12 cellular contexts compared by ENCODE assay signal in the genomic region with DNA sequence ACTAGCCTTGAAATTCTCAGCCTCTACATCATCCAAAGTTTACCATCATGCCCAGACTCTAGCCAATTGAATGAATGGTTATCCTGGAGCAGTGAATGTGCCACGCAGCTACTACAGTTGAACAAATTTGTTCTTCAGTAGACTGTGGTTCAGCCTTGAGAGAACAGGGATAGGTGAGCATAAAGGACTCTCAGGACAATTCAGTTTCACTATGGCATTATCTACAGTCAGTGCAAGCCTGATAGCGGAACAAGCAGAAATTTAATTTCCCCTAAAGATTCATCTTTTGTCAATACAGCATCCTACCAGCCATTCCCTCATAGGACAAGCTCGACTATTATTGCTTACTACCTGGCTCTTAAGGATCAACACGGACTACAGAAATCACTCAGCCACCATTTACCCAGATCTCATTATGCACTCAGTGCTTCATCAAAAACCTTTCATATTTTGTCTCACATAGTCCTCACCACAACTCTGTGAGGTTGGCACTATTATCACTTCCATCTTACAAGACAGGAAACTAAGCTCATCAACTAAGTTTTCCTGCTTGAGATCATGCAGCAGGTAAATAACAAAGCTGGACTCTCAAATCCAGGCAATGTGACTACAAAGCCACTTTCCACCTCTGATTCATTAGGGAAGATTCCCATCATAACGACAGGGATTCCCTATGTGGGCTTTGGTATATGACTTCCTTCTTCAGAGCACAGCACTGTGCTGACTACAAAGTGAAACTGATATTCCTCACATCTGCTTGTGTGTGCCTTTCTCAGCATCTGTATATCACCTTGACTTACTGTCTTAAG.
DNase-seq lines count a peak whose midpoint lies in the region; ATAC-seq and TF ChIP-seq lines count a peak whose summit lies in the region.
"Had no signal": no experiment of that assay in that cellular context is flagged by ENCODE, and none has a peak within 500 bp of the region (broad histone marks: within the 10 kb centered on the region; RNA-seq: fewer than 3 reads in every experiment).

No MANE protein-coding gene starts in this region.

- H3K4me3 Mint-ChIP-seq in type B pancreatic cell: no peak overlapping the region

- H2BK12ac ChIP-seq in neuronal stem cell (ENCODE audit: low read length): no peak overlapping the region

- no peak overlapping the region for H3K23ac ChIP-seq in neuronal stem cell (ENCODE audit: low read depth, low read length, poor library complexity)

- no peaks in the 10 kb centered on the region for H3K36me3 ChIP-seq in neuronal stem cell (replicated peaks in 1 of 2; ENCODE audit: control insufficient read depth in 2 of 2, insufficient read depth in 2 of 2, low read length in 2 of 2)

- H3K4me1 Mint-ChIP-seq in type B pancreatic cell (ENCODE audit: unreplicated experiment): no peaks in the 10 kb centered on the region

- no peak overlapping the region for H3K18ac ChIP-seq in neuronal stem cell (ENCODE audit: low read length)

- no peaks in the 10 kb centered on the region for H3K27me3 ChIP-seq in neuronal stem cell (ENCODE audit: control insufficient read depth in 3 of 3, insufficient read depth in 3 of 3, low read depth in 1 of 3, low read length in 3 of 3)

- no CpG with 5 or more reads among the region's 5 CpGs for WGBS in neuronal stem cell (ENCODE audit: extremely low coverage in 2 of 2, insufficient read length in 2 of 2, insufficient replicate concordance in 1 of 2), 2 donors

- H3K4me1 ChIP-seq in neuronal stem cell (ENCODE audit: control insufficient read depth in 2 of 2, insufficient read depth in 1 of 2, low read depth in 1 of 2, low read length in 2 of 2): no peaks in the 10 kb centered on the region
- H3K4me1 ChIP-seq: A549 had no signal

- H4K8ac ChIP-seq in neuronal stem cell (ENCODE audit: low read depth, low read length): no peak overlapping the region

- no peak overlapping the region for H2BK120ac ChIP-seq in neuronal stem cell (ENCODE audit: low read depth, low read length)

- H4K91ac ChIP-seq in neuronal stem cell (ENCODE audit: low read depth, low read length, poor library complexity): no peak overlapping the region

- no peak overlapping the region for H3K27ac Mint-ChIP-seq in type B pancreatic cell

- H3K27me3 Mint-ChIP-seq in type B pancreatic cell: peaks cover 19% of the 10 kb centered on the region

- no peak overlapping the region for H3K4me2 ChIP-seq in neuronal stem cell (ENCODE audit: insufficient read depth, low read length, poor library complexity, severe bottlenecking)
- H3K4me2 ChIP-seq: A549 had no signal

- H3K9ac ChIP-seq in neuronal stem cell (ENCODE audit: low read depth, low read length, poor library complexity): no peak overlapping the region

- TF ChIP-seq CTCF in type B pancreatic cell (conservative IDR thresholded peaks at IDR 0.05): no peak

- H3K4me3 ChIP-seq in neuronal stem cell (ENCODE audit: low read length in 2 of 2): no peak overlapping the region
- H3K4me3 ChIP-seq: A549 had no signal

- no peak overlapping the region for H2AK5ac ChIP-seq in neuronal stem cell (ENCODE audit: low read depth, low read length)

- H2BK5ac ChIP-seq in neuronal stem cell (ENCODE audit: low read length): no peak overlapping the region

- DNase-seq in activated CD4-positive, alpha-beta T cell treated with anti-CD3 and anti-CD28 coated beads for 4 hours: peak; percentile 3 to 11
- DNase-seq in activated CD4-positive, alpha-beta T cell treated with anti-CD3 and anti-CD28 coated beads, Interleukin-2, amount 50 U/mL, for 4 hours: no peak
- DNase-seq in HT1080 (ENCODE audit: low read depth): peak; percentile 28
- DNase-seq in neuronal stem cell (ENCODE audit: low spot score): no peak
- no peak for DNase-seq in type B pancreatic cell (ENCODE audit: extremely low spot score, unreplicated experiment)
- no peak for DNase-seq in NCI-H1417 (lab: John Stamatoyannopoulos, UW)
- no peak for DNase-seq in NCI-H526 treated with DMSO at 0.1 percent for 48 hours (lab: John Stamatoyannopoulos, UW)
- DNase-seq: activated CD8-positive, alpha-beta memory T cell treated with anti-CD3 and anti-CD28 coated beads for 24 hours; NCI-H2029 treated with DMSO at 0.1 percent for 48 hours had no signal

- H2BK15ac ChIP-seq in neuronal stem cell (ENCODE audit: low read length): no peak overlapping the region

- no peaks in the 10 kb centered on the region for H3K79me1 ChIP-seq in neuronal stem cell (ENCODE audit: low read depth, low read length)

- no peak overlapping the region for H3K27ac ChIP-seq in neuronal stem cell (replicated peaks; ENCODE audit: low read length)
- H3K27ac ChIP-seq: A549, epithelial cell of prostate had no signal

- no peaks in the 10 kb centered on the region for H3K9me3 ChIP-seq in neuronal stem cell (replicated peaks in 1 of 2; ENCODE audit: control insufficient read depth in 2 of 2, insufficient read depth in 1 of 2, low read depth in 1 of 2, low read length in 2 of 2)
- H3K9me3 ChIP-seq: A549 had no signal

- H3K36me3 Mint-ChIP-seq in type B pancreatic cell: no peaks in the 10 kb centered on the region

- no peaks in the 10 kb centered on the region for H3K9me3 Mint-ChIP-seq in type B pancreatic cell

- H3K14ac ChIP-seq in neuronal stem cell (ENCODE audit: low read length): no peak overlapping the region

- ATAC-seq in HG02588 (IDR thresholded peaks at IDR 0.05; ENCODE audit: unreplicated experiment): peak; percentile 93
- ATAC-seq: A549 had no signal

- H3K4ac ChIP-seq in neuronal stem cell (ENCODE audit: low read length): no peak overlapping the region

- H2AFZ ChIP-seq in neuronal stem cell (ENCODE audit: low read length): peak overlapping the region; percentile 18

Comparison
In these comparisons a context has a peak if more than half of its experiments do, and no peak if none do; other contexts are left out.
1. DNase-seq: peak in activated CD4-positive, alpha-beta T cell treated with anti-CD3 and anti-CD28 coated beads for 4 hours (2 of 2) and HT1080 (single experiment); none in activated CD4-positive, alpha-beta T cell treated with anti-CD3 and anti-CD28 coated beads, Interleukin-2, amount 50 U/mL, for 4 hours (0 of 2), neuronal stem cell (single experiment), type B pancreatic cell (single experiment), NCI-H1417 (0 of 3) and NCI-H526 treated with DMSO at 0.1 percent for 48 hours (single experiment).